ENCODE assay signal across 17 cellular contexts in genomic region chr21:38937286-38937790, GRCh38.
DNase-seq lines count a peak whose midpoint lies in the region; ATAC-seq and TF ChIP-seq lines count a peak whose summit lies in the region.
"Had no signal": no experiment of that assay in that cellular context is flagged by ENCODE, and none has a peak within 500 bp of the region (broad histone marks: within the 10 kb centered on the region; RNA-seq: fewer than 3 reads in every experiment).

No MANE protein-coding gene starts in this region.

- H3K27ac Mint-ChIP-seq in neural progenitor cell: peak overlapping the region; percentile 12
- no peak overlapping the region for H3K27ac Mint-ChIP-seq in endothelial cell (ENCODE audit: unreplicated experiment)

- peak; percentile 22; the same call in 2 of the 3 replicates for ATAC-seq in DND-41 (ENCODE audit: insufficient read depth, low read depth)

- H3K79me2 ChIP-seq in DND-41 (ENCODE audit: insufficient read depth, low read length) (no peaks in the 10 kb centered on the region), neural progenitor cell (ENCODE audit: low read depth) (no peaks in the 10 kb centered on the region)

- H3K9me3 ChIP-seq in DND-41 (ENCODE audit: insufficient read depth, low read length, severe bottlenecking) (no peaks in the 10 kb centered on the region), KOPT-K1 (ENCODE audit: insufficient read depth, low read length, poor library complexity, severe bottlenecking) (peaks cover 18% of the 10 kb centered on the region), neural progenitor cell (ENCODE audit: low read depth) (no peaks in the 10 kb centered on the region)
- H3K9me3 ChIP-seq: MG63, SJCRH30 had no signal

- H3K9me3 Mint-ChIP-seq in neural progenitor cell: peaks cover 8% of the 10 kb centered on the region
- H3K9me3 Mint-ChIP-seq in endothelial cell (ENCODE audit: unreplicated experiment): no peaks in the 10 kb centered on the region
- H3K9me3 Mint-ChIP-seq: CD4-positive, alpha-beta memory T cell had no signal

- H3K4me2 ChIP-seq in DND-41 (ENCODE audit: insufficient read depth, low read length): peak overlapping the region; percentile 52
- no peak overlapping the region for H3K4me2 ChIP-seq in neural progenitor cell

- no peak overlapping the region for H3K4me3 Mint-ChIP-seq in neural progenitor cell
- H3K4me3 Mint-ChIP-seq in endothelial cell (ENCODE audit: unreplicated experiment): no peak overlapping the region
- H3K4me3 Mint-ChIP-seq: CD4-positive, alpha-beta memory T cell had no signal

- peaks cover 34% of the 10 kb centered on the region for H3K4me1 ChIP-seq in DND-41 (ENCODE audit: insufficient read depth, low read length)
- no peaks in the 10 kb centered on the region for H3K4me1 ChIP-seq in neural progenitor cell
- H3K4me1 ChIP-seq: SJCRH30 had no signal

- TF ChIP-seq CTCF in DND-41 (IDR thresholded peaks at IDR 0.05; ENCODE audit: borderline replicate concordance, extremely low read depth, low read length, poor library complexity, severe bottlenecking) (no peak), choroid plexus epithelial cell (conservative IDR thresholded peaks at IDR 0.05; ENCODE audit: low read depth, low read length) (no peak), neural progenitor cell (IDR thresholded peaks at IDR 0.05) (no peak), endothelial cell (IDR thresholded peaks at IDR 0.05; ENCODE audit: unreplicated experiment) (no peak)

- H2AFZ ChIP-seq in DND-41 (ENCODE audit: low read depth, low read length) (peak overlapping the region; percentile 5; the same call in 1 of the 2 replicates), neural progenitor cell (replicated peaks) (no peak overlapping the region)

- H3K27me3 ChIP-seq in DND-41 (ENCODE audit: insufficient read depth, low read length, poor library complexity): no peaks in the 10 kb centered on the region
- no peaks in the 10 kb centered on the region for H3K27me3 ChIP-seq in neural progenitor cell
- H3K27me3 ChIP-seq: BLaER1, MG63 had no signal

- H4K20me1 ChIP-seq in DND-41 (ENCODE audit: insufficient read depth, low read length) (no peaks in the 10 kb centered on the region), neural progenitor cell (ENCODE audit: low read depth) (no peaks in the 10 kb centered on the region)
- H4K20me1 ChIP-seq: BLaER1 had no signal

- H3K36me3 Mint-ChIP-seq in neural progenitor cell (peaks cover 3% of the 10 kb centered on the region), endothelial cell (ENCODE audit: low read depth, unreplicated experiment) (no peaks in the 10 kb centered on the region)
- H3K36me3 Mint-ChIP-seq: CD4-positive, alpha-beta memory T cell had no signal

- H3K4me3 ChIP-seq in DND-41 (ENCODE audit: low read depth in 1 of 2, low read length in 2 of 2) (peak overlapping the region in 1 of 2 experiments; percentile 12; a peak in 1 of 4 replicates), choroid plexus epithelial cell (ENCODE audit: low read depth, low read length) (no peak overlapping the region), neural progenitor cell (no peak overlapping the region)
- H3K4me3 ChIP-seq: BLaER1, MG63, SJCRH30 had no signal

- peaks cover 16% of the 10 kb centered on the region for H3K27me3 Mint-ChIP-seq in neural progenitor cell (ENCODE audit: insufficient read depth, low read depth)
- peaks cover 7% of the 10 kb centered on the region for H3K27me3 Mint-ChIP-seq in endothelial cell (ENCODE audit: unreplicated experiment)
- H3K27me3 Mint-ChIP-seq: CD4-positive, alpha-beta memory T cell had no signal

- H3K4me1 Mint-ChIP-seq in neural progenitor cell: peaks cover 25% of the 10 kb centered on the region
- peaks cover 4% of the 10 kb centered on the region for H3K4me1 Mint-ChIP-seq in endothelial cell (ENCODE audit: unreplicated experiment)

- DNase-seq in DND-41: peak; percentile 30
- DNase-seq in choroid plexus epithelial cell (ENCODE audit: low read depth): peak; percentile 46
- DNase-seq in neural progenitor cell (ENCODE audit: low spot score): no peak
- DNase-seq in 8988T: no peak
- DNase-seq in endothelial cell (ENCODE audit: low spot score): no peak
- DNase-seq in COR-L47 (lab: John Stamatoyannopoulos, UW): no peak
- no peak for DNase-seq in NCI-H226
- DNase-seq: CD4-positive, alpha-beta memory T cell; Karpas-422; MG63; NCI-H1048; NCI-H1436; NCI-H2029; NCI-H526; SJCRH30 had no signal

- H3F3A ChIP-seq in neural progenitor cell (ENCODE audit: low read depth): no peaks in the 10 kb centered on the region

- peak overlapping the region; percentile 35 for H3K9ac ChIP-seq in DND-41 (ENCODE audit: low read depth, low read length)
- H3K9ac ChIP-seq in neural progenitor cell: no peak overlapping the region
- H3K9ac ChIP-seq: BLaER1 had no signal

- H3K36me3 ChIP-seq in DND-41 (ENCODE audit: insufficient read depth, low read length): no peaks in the 10 kb centered on the region
- no peaks in the 10 kb centered on the region for H3K36me3 ChIP-seq in KOPT-K1 (ENCODE audit: insufficient read depth, low read length)
- no peaks in the 10 kb centered on the region for H3K36me3 ChIP-seq in neural progenitor cell
- H3K36me3 ChIP-seq: BLaER1, MG63, SJCRH30 had no signal

- H3K27ac ChIP-seq in DND-41 (ENCODE audit: low read length) (peak overlapping the region; percentile 80), KOPT-K1 (ENCODE audit: low read depth, low read length, poor library complexity, severe bottlenecking) (peak overlapping the region; percentile 87), neural progenitor cell (no peak overlapping the region)
- H3K27ac ChIP-seq: BLaER1, SJCRH30 had no signal

Comparison
In these comparisons a context has a peak if more than half of its experiments do, and no peak if none do; other contexts are left out.
1. DNase-seq: peak in DND-41 (single experiment) and choroid plexus epithelial cell (single experiment); none in neural progenitor cell (single experiment), 8988T (single experiment), endothelial cell (single experiment), COR-L47 (single experiment) and NCI-H226 (single experiment).